1 cellular context compared by ENCODE assay signal in the genomic region with DNA sequence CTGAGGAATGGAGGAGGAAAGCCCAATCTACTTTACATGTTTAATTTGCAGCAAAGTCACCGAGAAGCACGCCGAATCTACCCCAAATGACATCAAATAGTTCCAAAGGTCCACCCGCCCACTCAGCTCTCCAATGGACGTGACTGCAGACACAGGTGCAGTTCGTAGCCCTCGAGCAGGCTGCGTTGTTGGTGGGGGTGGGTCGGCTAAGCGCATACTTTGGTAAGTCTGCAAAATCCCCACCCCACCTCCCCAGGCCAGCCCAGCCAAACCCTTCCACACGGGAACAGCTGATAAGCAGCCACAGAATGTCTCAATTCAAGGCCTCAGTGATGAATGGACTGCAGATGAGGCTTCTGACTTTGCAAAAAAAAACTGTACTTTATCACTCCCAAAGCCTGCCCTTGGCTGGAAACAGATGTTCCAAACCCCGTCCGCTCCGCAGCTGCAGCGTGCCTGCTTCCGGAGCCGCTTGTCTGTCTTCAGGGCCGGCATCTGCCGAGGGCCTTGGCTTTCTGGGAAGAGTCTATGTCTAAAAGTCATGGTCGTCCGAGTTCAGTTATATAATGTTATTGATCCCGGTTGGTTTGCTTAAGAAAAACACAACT.
A peak's percentile ranks its signal among the peaks of the same experiment; 100 is the strongest.
TF ChIP-seq lines count a peak whose summit lies in the region.

No MANE protein-coding gene starts in this region.

TF ChIP-seq in K562, 482 proteins besides CTCF, POLR2A, EP300 and RAD21 (continued from another document and continues in another):
- TF ChIP-seq, protein P1, sequence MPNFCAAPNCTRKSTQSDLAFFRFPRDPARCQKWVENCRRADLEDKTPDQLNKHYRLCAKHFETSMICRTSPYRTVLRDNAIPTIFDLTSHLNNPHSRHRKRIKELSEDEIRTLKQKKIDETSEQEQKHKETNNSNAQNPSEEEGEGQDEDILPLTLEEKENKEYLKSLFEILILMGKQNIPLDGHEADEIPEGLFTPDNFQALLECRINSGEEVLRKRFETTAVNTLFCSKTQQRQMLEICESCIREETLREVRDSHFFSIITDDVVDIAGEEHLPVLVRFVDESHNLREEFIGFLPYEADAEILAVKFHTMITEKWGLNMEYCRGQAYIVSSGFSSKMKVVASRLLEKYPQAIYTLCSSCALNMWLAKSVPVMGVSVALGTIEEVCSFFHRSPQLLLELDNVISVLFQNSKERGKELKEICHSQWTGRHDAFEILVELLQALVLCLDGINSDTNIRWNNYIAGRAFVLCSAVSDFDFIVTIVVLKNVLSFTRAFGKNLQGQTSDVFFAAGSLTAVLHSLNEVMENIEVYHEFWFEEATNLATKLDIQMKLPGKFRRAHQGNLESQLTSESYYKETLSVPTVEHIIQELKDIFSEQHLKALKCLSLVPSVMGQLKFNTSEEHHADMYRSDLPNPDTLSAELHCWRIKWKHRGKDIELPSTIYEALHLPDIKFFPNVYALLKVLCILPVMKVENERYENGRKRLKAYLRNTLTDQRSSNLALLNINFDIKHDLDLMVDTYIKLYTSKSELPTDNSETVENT (CRISPR knock-in tag; IDR thresholded peaks at IDR 0.05) = no peak
- TF ChIP-seq RBM22 (IDR thresholded peaks at IDR 0.05; ENCODE audit: low read depth, low read length, poor library complexity, severe bottlenecking) (no peak), HNRNPLL (IDR thresholded peaks at IDR 0.05; ENCODE audit: low read depth, low read length, poor library complexity, severe bottlenecking) (peak; percentile 34), CEBPB (tag; IDR thresholded peaks at IDR 0.05) (peak; percentile 82), ZNF146 (CRISPR knock-in tag; IDR thresholded peaks at IDR 0.05; ENCODE audit: unreplicated experiment) (no peak), TAF9B (IDR thresholded peaks at IDR 0.05; ENCODE audit: partially characterized antibody) (peak; percentile 96), MITF (IDR thresholded peaks at IDR 0.05) (0 out of 2 replicates have a peak, but pooled peaks have one; percentile 26), TOE1 (IDR thresholded peaks at IDR 0.05; ENCODE audit: borderline replicate concordance) (0 out of 2 replicates have a peak, but pooled peaks have one; percentile 55), TOE1 (CRISPR knock-in tag; IDR thresholded peaks at IDR 0.05; ENCODE audit: borderline replicate concordance, low read depth) (no peak), POU5F1 (IDR thresholded peaks at IDR 0.05; ENCODE audit: borderline replicate concordance, low read depth, low read length, partially characterized antibody) (no peak), TAF7 (tag; IDR thresholded peaks at IDR 0.05) (no peak), ZBTB1 (CRISPR knock-in tag; IDR thresholded peaks at IDR 0.05; ENCODE audit: borderline replicate concordance, low read depth) (no peak), PHTF2 (CRISPR knock-in tag; IDR thresholded peaks at IDR 0.05) (no peak), NFIC (IDR thresholded peaks at IDR 0.05) (peak; percentile 95), CREB3L1 (IDR thresholded peaks at IDR 0.05; ENCODE audit: borderline replicate concordance, low read depth) (peak; percentile 48; the same call in 1 of the 2 replicates), DIDO1 (tag; IDR thresholded peaks at IDR 0.05; ENCODE audit: low read depth) (no peak), POLR2AphosphoS5 (IDR thresholded peaks at IDR 0.05; ENCODE audit: control insufficient read depth, insufficient read depth, low read depth, low read length) (peak; percentile 96), SMARCC2 (IDR thresholded peaks at IDR 0.05; ENCODE audit: low read depth) (peak; percentile 80; the same call in 1 of the 2 replicates), MTA1 (IDR thresholded peaks at IDR 0.05; ENCODE audit: borderline replicate concordance) (peak; percentile 78), RBBP5 (IDR thresholded peaks at IDR 0.05; ENCODE audit: borderline replicate concordance, insufficient read depth, low read length, poor library complexity, severe bottlenecking) (peak; percentile 65), ARID3B (CRISPR knock-in tag; IDR thresholded peaks at IDR 0.05; ENCODE audit: borderline replicate concordance) (no peak), CBFB (CRISPR knock-in tag; IDR thresholded peaks at IDR 0.05) (peak; percentile 81; the same call in 1 of the 2 replicates), HDAC6 (IDR thresholded peaks at IDR 0.05; ENCODE audit: low read depth, low read length) (no peak), PHB (CRISPR knock-in tag; IDR thresholded peaks at IDR 0.05) (no peak), ZNF23 (CRISPR knock-in tag; IDR thresholded peaks at IDR 0.05) (no peak), CHD2 (IDR thresholded peaks at IDR 0.05; ENCODE audit: low read depth, low read length) (0 out of 2 replicates have a peak, but pooled peaks have one; percentile 36), HDAC2 (IDR thresholded peaks at IDR 0.05) (peak; percentile 92), ZFX (CRISPR knock-in tag; IDR thresholded peaks at IDR 0.05) (peak; percentile 66), BDP1 (IDR thresholded peaks at IDR 0.05; ENCODE audit: insufficient read depth, insufficient read length) (no peak), SP2 (IDR thresholded peaks at IDR 0.05; ENCODE audit: extremely low read depth, low read depth, low read length, poor library complexity, severe bottlenecking) (no peak), NCOR1 (IDR thresholded peaks at IDR 0.05) (peak; percentile 97), MBD2 (IDR thresholded peaks at IDR 0.05; ENCODE audit: borderline replicate concordance, low read depth) (peak; percentile 75), ZMIZ1 (IDR thresholded peaks at IDR 0.05; ENCODE audit: low read depth in 2 of 2, low read length in 2 of 2) (peak in 1 of 2 experiments; percentile 92; a peak in 2 of 4 replicates), MECOM (CRISPR knock-in tag; IDR thresholded peaks at IDR 0.05) (peak; percentile 81), ETV5 (CRISPR knock-in tag; IDR thresholded peaks at IDR 0.05; ENCODE audit: low read depth) (peak; percentile 99), ZNF584 (CRISPR knock-in tag; IDR thresholded peaks at IDR 0.05; ENCODE audit: low read depth) (peak; percentile 95), TCF3 (CRISPR knock-in tag; IDR thresholded peaks at IDR 0.05) (peak; percentile 97), CHD4 (IDR thresholded peaks at IDR 0.05; ENCODE audit: insufficient read depth, insufficient replicate concordance, low read depth, low read length, poor library complexity, severe bottlenecking) (no peak), ZSCAN29 (IDR thresholded peaks at IDR 0.05) (peak; percentile 58), HNRNPL (IDR thresholded peaks at IDR 0.05; ENCODE audit: low read depth, low read length) (no peak), KLF13 (tag; IDR thresholded peaks at IDR 0.05; ENCODE audit: borderline replicate concordance, low read depth) (no peak)
- TF ChIP-seq, protein P2, sequence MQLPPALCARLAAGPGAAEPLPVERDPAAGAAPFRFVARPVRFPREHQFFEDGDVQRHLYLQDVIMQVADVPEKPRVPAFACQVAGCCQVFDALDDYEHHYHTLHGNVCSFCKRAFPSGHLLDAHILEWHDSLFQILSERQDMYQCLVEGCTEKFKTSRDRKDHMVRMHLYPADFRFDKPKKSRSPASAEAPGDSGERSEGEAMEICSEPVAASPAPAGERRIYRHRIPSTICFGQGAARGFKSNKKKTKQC (CRISPR knock-in tag; IDR thresholded peaks at IDR 0.05) = no peak
- TF ChIP-seq, protein P3, sequence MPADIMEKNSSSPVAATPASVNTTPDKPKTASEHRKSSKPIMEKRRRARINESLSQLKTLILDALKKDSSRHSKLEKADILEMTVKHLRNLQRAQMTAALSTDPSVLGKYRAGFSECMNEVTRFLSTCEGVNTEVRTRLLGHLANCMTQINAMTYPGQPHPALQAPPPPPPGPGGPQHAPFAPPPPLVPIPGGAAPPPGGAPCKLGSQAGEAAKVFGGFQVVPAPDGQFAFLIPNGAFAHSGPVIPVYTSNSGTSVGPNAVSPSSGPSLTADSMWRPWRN (IDR thresholded peaks at IDR 0.05; ENCODE audit: low read depth) = peak; percentile 90
- TF ChIP-seq, protein P4, sequence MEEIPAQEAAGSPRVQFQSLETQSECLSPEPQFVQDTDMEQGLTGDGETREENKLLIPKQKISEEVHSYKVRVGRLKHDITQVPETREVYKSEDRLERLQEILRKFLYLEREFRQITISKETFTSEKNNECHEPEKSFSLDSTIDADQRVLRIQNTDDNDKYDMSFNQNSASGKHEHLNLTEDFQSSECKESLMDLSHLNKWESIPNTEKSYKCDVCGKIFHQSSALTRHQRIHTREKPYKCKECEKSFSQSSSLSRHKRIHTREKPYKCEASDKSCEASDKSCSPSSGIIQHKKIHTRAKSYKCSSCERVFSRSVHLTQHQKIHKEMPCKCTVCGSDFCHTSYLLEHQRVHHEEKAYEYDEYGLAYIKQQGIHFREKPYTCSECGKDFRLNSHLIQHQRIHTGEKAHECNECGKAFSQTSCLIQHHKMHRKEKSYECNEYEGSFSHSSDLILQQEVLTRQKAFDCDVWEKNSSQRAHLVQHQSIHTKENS (CRISPR knock-in tag; IDR thresholded peaks at IDR 0.05) = no peak
- TF ChIP-seq, protein P5, sequence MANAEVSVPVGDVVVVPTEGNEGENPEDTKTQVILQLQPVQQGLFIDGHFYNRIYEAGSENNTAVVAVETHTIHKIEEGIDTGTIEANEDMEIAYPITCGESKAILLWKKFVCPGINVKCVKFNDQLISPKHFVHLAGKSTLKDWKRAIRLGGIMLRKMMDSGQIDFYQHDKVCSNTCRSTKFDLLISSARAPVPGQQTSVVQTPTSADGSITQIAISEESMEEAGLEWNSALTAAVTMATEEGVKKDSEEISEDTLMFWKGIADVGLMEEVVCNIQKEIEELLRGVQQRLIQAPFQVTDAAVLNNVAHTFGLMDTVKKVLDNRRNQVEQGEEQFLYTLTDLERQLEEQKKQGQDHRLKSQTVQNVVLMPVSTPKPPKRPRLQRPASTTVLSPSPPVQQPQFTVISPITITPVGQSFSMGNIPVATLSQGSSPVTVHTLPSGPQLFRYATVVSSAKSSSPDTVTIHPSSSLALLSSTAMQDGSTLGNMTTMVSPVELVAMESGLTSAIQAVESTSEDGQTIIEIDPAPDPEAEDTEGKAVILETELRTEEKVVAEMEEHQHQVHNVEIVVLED (CRISPR knock-in tag; IDR thresholded peaks at IDR 0.05) = no peak
- TF ChIP-seq, protein P6, sequence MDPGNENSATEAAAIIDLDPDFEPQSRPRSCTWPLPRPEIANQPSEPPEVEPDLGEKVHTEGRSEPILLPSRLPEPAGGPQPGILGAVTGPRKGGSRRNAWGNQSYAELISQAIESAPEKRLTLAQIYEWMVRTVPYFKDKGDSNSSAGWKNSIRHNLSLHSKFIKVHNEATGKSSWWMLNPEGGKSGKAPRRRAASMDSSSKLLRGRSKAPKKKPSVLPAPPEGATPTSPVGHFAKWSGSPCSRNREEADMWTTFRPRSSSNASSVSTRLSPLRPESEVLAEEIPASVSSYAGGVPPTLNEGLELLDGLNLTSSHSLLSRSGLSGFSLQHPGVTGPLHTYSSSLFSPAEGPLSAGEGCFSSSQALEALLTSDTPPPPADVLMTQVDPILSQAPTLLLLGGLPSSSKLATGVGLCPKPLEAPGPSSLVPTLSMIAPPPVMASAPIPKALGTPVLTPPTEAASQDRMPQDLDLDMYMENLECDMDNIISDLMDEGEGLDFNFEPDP (CRISPR knock-in tag; IDR thresholded peaks at IDR 0.05) = no peak
